In genomic region chr15:49427369-49427768, GRCh38 we compare ENCODE assay signal across 29 cellular contexts. TPM values are rescaled to one million over a fixed set of nuclear protein-coding genes. Genes with fewer than 3 reads are reported as not detected.
DNase-seq lines count a peak whose midpoint lies in the region; ATAC-seq, FAIRE-seq and TF ChIP-seq lines count a peak whose summit lies in the region.
"Had no signal": no experiment of that assay in that cellular context is flagged by ENCODE, and none has a peak within 500 bp of the region (broad histone marks: within the 10 kb centered on the region; RNA-seq: fewer than 3 reads in every experiment).

No MANE protein-coding gene starts in this region.

- no peaks in the 10 kb centered on the region for H3K9me1 ChIP-seq in K562 (ENCODE audit: control insufficient read depth, insufficient read depth, low read length)

- no peaks in the 10 kb centered on the region for H4K20me1 ChIP-seq in K562 (replicated peaks; ENCODE audit: control insufficient read depth, insufficient read depth, low read length)

- CTCF ChIA-PET in K562 (lab: Yijun Ruan, JAX; ENCODE audit: low intra/inter-chr PET ratio) = no interaction called here

- H2AFZ ChIP-seq in K562 (ENCODE audit: low read depth, low read length) (no peak overlapping the region), mesenchymal stem cell (ENCODE audit: low read depth, low read length) (no peak overlapping the region)
- H2AFZ ChIP-seq: hepatocyte had no signal

- DNase-seq in HCEC 1CT = peak; percentile 2
- DNase-seq in K562 (ENCODE audit: extremely low read depth in 1 of 4, low spot score in 3 of 4) = no peak
- no peak for DNase-seq in mesenchymal stem cell
- no peak for DNase-seq in frontal cortex (ENCODE audit: low spot score in 2 of 2)
- no peak for DNase-seq in NCI-H524 treated with DMSO at 0.1 percent for 48 hours (lab: John Stamatoyannopoulos, UW)
- DNase-seq in amygdala (lab: John Stamatoyannopoulos, UW) = no peak
- DNase-seq: activated CD4-positive, alpha-beta T cell treated with anti-CD3 and anti-CD28 coated beads, Interleukin-2, amount 50 U/mL, for 1 hour; activated naive CD4-positive, alpha-beta T cell treated with anti-CD3 and anti-CD28 coated beads, Interleukin-2, amount 50 U/mL, for 16 hours; AML-193; anterior cingulate cortex; caudate nucleus; CD8-positive, alpha-beta memory T cell; immature natural killer cell; KBM-7; NCI-H1436 treated with DMSO at 0.1 percent for 48 hours; NCI-H510A treated with DMSO at 0.1 percent for 48 hours; PC-3; SHP77; spleen; stimulated activated CD4-positive, alpha-beta T cell treated with anti-CD3 and anti-CD28 coated beads, Interleukin-2, amount 100 ng/mL, for 48 hours; T1000 had no signal

- no peaks in the 10 kb centered on the region for H3K79me1 ChIP-seq in mesenchymal stem cell (replicated peaks; ENCODE audit: low read length, poor library complexity, severe bottlenecking)

- H4K8ac ChIP-seq in mesenchymal stem cell (ENCODE audit: low read length) = no peak overlapping the region

- in situ Hi-C loops in K562 (cut with MboI) = no loop called here

- H3K27ac ChIP-seq in K562 (ENCODE audit: extremely low read depth, low read depth, low read length) (no peak overlapping the region), mesenchymal stem cell (ENCODE audit: low read length, poor library complexity, severe bottlenecking) (no peak overlapping the region), stomach smooth muscle (ENCODE audit: low read length) (peak overlapping the region; percentile 26)
- H3K27ac ChIP-seq: hepatocyte, spleen had no signal

- no peaks in the 10 kb centered on the region for H3K9me3 ChIP-seq in K562 (replicated peaks; ENCODE audit: control insufficient read depth, insufficient read depth, low read depth, low read length)
- no peaks in the 10 kb centered on the region for H3K9me3 ChIP-seq in mesenchymal stem cell (ENCODE audit: control insufficient read depth, low read length)
- no peaks in the 10 kb centered on the region for H3K9me3 ChIP-seq in stomach smooth muscle (ENCODE audit: control insufficient read depth in 2 of 2, low read length in 2 of 2)
- H3K9me3 ChIP-seq: spleen had no signal

- H3K18ac ChIP-seq in mesenchymal stem cell (ENCODE audit: low read depth in 1 of 2, low read length in 2 of 2) = no peak overlapping the region

- no peak overlapping the region for H2BK5ac ChIP-seq in mesenchymal stem cell (ENCODE audit: low read depth, low read length, poor library complexity, severe bottlenecking)

- no peaks in the 10 kb centered on the region for H3K4me1 ChIP-seq in K562 (replicated peaks in 1 of 2; ENCODE audit: control insufficient read depth in 2 of 2, insufficient read depth in 2 of 2, low read length in 2 of 2)
- H3K4me1 ChIP-seq in mesenchymal stem cell (ENCODE audit: control insufficient read depth, insufficient read depth, low read depth, low read length) = no peaks in the 10 kb centered on the region
- H3K4me1 ChIP-seq in stomach smooth muscle (ENCODE audit: control insufficient read depth, insufficient read depth, low read length) = no peaks in the 10 kb centered on the region

- H4K91ac ChIP-seq in mesenchymal stem cell (ENCODE audit: low read length) = no peak overlapping the region

- no peak for TF ChIP-seq POLR2A in K562 (conservative IDR thresholded peaks at IDR 0.05)

- TF ChIP-seq RAD21 in K562 (CRISPR knock-in tag; conservative IDR thresholded peaks at IDR 0.05 in 1 of 2, IDR thresholded peaks at IDR 0.05 in 1 of 2) = no peak

- H2BK12ac ChIP-seq in mesenchymal stem cell (ENCODE audit: low read length in 2 of 2) = no peak overlapping the region

- H3K14ac ChIP-seq in mesenchymal stem cell (ENCODE audit: low read length in 2 of 2) = no peak overlapping the region

- H3K4me2 ChIP-seq in K562 (ENCODE audit: insufficient read depth, low read length) = no peak overlapping the region
- H3K4me2 ChIP-seq in mesenchymal stem cell (ENCODE audit: low read length, poor library complexity, severe bottlenecking) = no peak overlapping the region
- H3K4me2 ChIP-seq: hepatocyte had no signal

- no peak overlapping the region for H2BK120ac ChIP-seq in mesenchymal stem cell (ENCODE audit: low read depth, low read length)

- H3K9ac ChIP-seq in K562 (ENCODE audit: insufficient read depth in 1 of 2, low read depth in 2 of 2, low read length in 2 of 2) (no peak overlapping the region), mesenchymal stem cell (ENCODE audit: low read length) (peak overlapping the region; percentile 100), stomach smooth muscle (ENCODE audit: low read length in 2 of 2) (peak overlapping the region in 1 of 2 donors; percentile 20)

- intact Hi-C loops in K562 (cut with micrococcal nuclease) = loop anchor here (10.0 kb wide), 2 partner anchors 717 to 1073 kb away; no protein-coding TSS in a partner anchor

- no peaks in the 10 kb centered on the region for H3K27me3 ChIP-seq in K562 (ENCODE audit: control insufficient read depth in 2 of 2, insufficient read depth in 2 of 2, low read length in 2 of 2)
- H3K27me3 ChIP-seq in mesenchymal stem cell (ENCODE audit: control insufficient read depth in 1 of 2, insufficient read depth in 1 of 2, low read length in 2 of 2) = no peaks in the 10 kb centered on the region
- H3K27me3 ChIP-seq in stomach smooth muscle (ENCODE audit: control insufficient read depth in 1 of 2, insufficient read depth in 2 of 2, low read length in 2 of 2) = no peaks in the 10 kb centered on the region
- H3K27me3 ChIP-seq: hepatocyte, spleen had no signal

- FAIRE-seq in K562 (lab: Jason Lieb, UNC) = no peak
- no peak for FAIRE-seq in frontal cortex (lab: Jason Lieb, UNC)
- FAIRE-seq: endometrium had no signal

- TF ChIP-seq EP300 in K562 (IDR thresholded peaks at IDR 0.05; ENCODE audit: low read length) = no peak

- no peaks in the 10 kb centered on the region for H3K36me3 ChIP-seq in K562 (ENCODE audit: control insufficient read depth, insufficient read depth, low read length)
- H3K36me3 ChIP-seq in mesenchymal stem cell (ENCODE audit: control insufficient read depth in 1 of 2, insufficient read depth in 2 of 2, low read depth in 1 of 2, low read length in 2 of 2) = peaks cover 0 to 83% of the 10 kb centered on the region in 2 experiments
- peaks cover 0 to 3% of the 10 kb centered on the region in 2 donors for H3K36me3 ChIP-seq in stomach smooth muscle (ENCODE audit: control insufficient read depth in 2 of 2, insufficient read depth in 2 of 2, low read length in 2 of 2)
- H3K36me3 ChIP-seq: spleen had no signal

- POLR2A ChIA-PET in K562 (lab: Yijun Ruan, JAX) = no interaction called here

- no TSS peak for BruUV-seq in K562 (replicated peaks; lab: Mats Ljungman, UMichigan)

- H2BK15ac ChIP-seq in mesenchymal stem cell (ENCODE audit: low read depth, poor library complexity, severe bottlenecking) = no peak overlapping the region

- no peaks in the 10 kb centered on the region for H3K79me2 ChIP-seq in K562 (ENCODE audit: control insufficient read depth, insufficient read depth, low read length)
- H3K79me2 ChIP-seq: hepatocyte had no signal

- ATAC-seq in K562 (no peak), HG03095 (IDR thresholded peaks at IDR 0.05; ENCODE audit: unreplicated experiment) (no peak)
- ATAC-seq: PC-3; stimulated activated memory B cell treated with anti-CD40 and anti-IgM and Interleukin-4, amounts not matched to agents 10 μg/mL and 1 μg/mL and 100 μg/mL, for 72 hours; WTC11 had no signal

- TF ChIP-seq CTCF in K562 (IDR thresholded peaks at IDR 0.05 in 2 of 3, conservative IDR thresholded peaks at IDR 0.05 in 1 of 3; ENCODE audit: insufficient read depth in 2 of 3, low read depth in 1 of 3, low read length in 3 of 3) = no peak

- no peak overlapping the region for H3K23ac ChIP-seq in mesenchymal stem cell (ENCODE audit: low read length in 2 of 2)

- no peak overlapping the region for H2AK5ac ChIP-seq in mesenchymal stem cell (ENCODE audit: low read length, severe bottlenecking)

- H3K4ac ChIP-seq in mesenchymal stem cell (ENCODE audit: low read depth in 1 of 2, low read length in 2 of 2) = no peak overlapping the region

- H3K4me3 ChIP-seq in K562 = no peak overlapping the region
- peak overlapping the region in 1 of 2 experiments; percentile 84 for H3K4me3 ChIP-seq in mesenchymal stem cell (ENCODE audit: insufficient read depth in 1 of 2, low read depth in 1 of 2, low read length in 2 of 2)
- H3K4me3 ChIP-seq in stomach smooth muscle (ENCODE audit: low read length in 2 of 2) = peak overlapping the region; percentile 69 to 77
- H3K4me3 ChIP-seq: hepatocyte, spleen had no signal

TF ChIP-seq in K562, 482 proteins besides CTCF, POLR2A, EP300 and RAD21:
- TF ChIP-seq ZNF316 (IDR thresholded peaks at IDR 0.05) (peak; percentile 55; the same call in 1 of the 2 replicates), FIP1L1 (IDR thresholded peaks at IDR 0.05; ENCODE audit: low read depth, low read length, poor library complexity, severe bottlenecking) (no peak)

RNA-seq across cellular contexts. Expression of gene FGF7, which starts 4.3 kb away (rescaled TPM):
- not detected in 2 replicates for total RNA-seq in K562 (2011; cell fraction: chromatin; rRNA removed; ENCODE audit: low replicate concordance)
- total RNA-seq in K562 (2011; cell fraction: nucleolus; rRNA removed) = not detected in 2 replicates
- not detected in 2 replicates for total RNA-seq in K562 (2011; cell fraction: nucleoplasm; rRNA removed)
- not detected in 2 replicates for total RNA-seq in K562 (2014; rRNA removed)
- not detected in 2 replicates for total RNA-seq in K562 (2014; rRNA removed; fragmentation: Illumina TruSeq; extraction: Trizol)
- not detected in 2 replicates for total RNA-seq in K562 (2015; rRNA removed; fragmentation: Illumina TruSeq; extraction: Trizol)
- not detected in 2 replicates for total RNA-seq in K562 (2021)
- not detected in 2 replicates for polyA plus RNA-seq in K562 (2011; rRNA removed)
- polyA plus RNA-seq in K562 (2011; cell fraction: cytosol; rRNA removed) = not detected in 2 replicates
- not detected in 2 replicates for polyA plus RNA-seq in K562 (2011; cell fraction: nucleus; rRNA removed)
- polyA plus RNA-seq in K562 (2012) = 0.01 TPM in 1 of 2 replicates, not detected in the other
- not detected in 2 replicates for polyA plus RNA-seq in K562 (2014; fragmentation: Illumina TruSeq; extraction: Trizol)
- not detected for polyA plus RNA-seq in K562 (2014; fragmentation: Nextera tagmentation; extraction: Ambion mirVana)
- polyA plus RNA-seq in K562 (2014; rRNA removed) = not detected in 2 replicates
- not detected in 2 replicates for polyA minus RNA-seq in K562 (2011; rRNA and poly(A)+ RNA removed)
- polyA minus RNA-seq in K562 (2011; cell fraction: cytosol; rRNA and poly(A)+ RNA removed) = not detected in 2 replicates
- polyA minus RNA-seq in K562 (2011; cell fraction: nucleus; rRNA and poly(A)+ RNA removed) = not detected in 2 replicates
- 30.7 TPM for polyA plus RNA-seq in mesenchymal stem cell (2013, experiment 1 of 2)
- 30.1 TPM for polyA plus RNA-seq in mesenchymal stem cell (2013, experiment 2 of 2)
- total RNA-seq in frontal cortex = 0.41 TPM
- total RNA-seq: activated T-helper 1 cell treated with anti-CD3 and anti-CD28 coated beads, Interleukin-12 subunit alpha, Interleukin-12 subunit beta, Interleukin-2, Interleukin-4 antibody, amounts not matched to agents 30 ng/mL and 10 ng/mL and 1 ng/mL, durations not matched to agents 14 hours and 24 hours and 36 hours; CD8-positive, alpha-beta memory T cell; G401; PC-3 had no signal
- polyA plus RNA-seq: CD8-positive, alpha-beta memory T cell; immature natural killer cell had no signal
